In genomic region chr12:12723681-12724420, GRCh38 we compare ENCODE assay signal across 8 cellular contexts. TPM values are rescaled to one million over a fixed set of nuclear protein-coding genes. Genes with fewer than 3 reads are reported as not detected.
DNase-seq lines count a peak whose midpoint lies in the region; ATAC-seq and TF ChIP-seq lines count a peak whose summit lies in the region.

No MANE protein-coding gene starts in this region.

- no peak for ATAC-seq in HG03039 (IDR thresholded peaks at IDR 0.05; ENCODE audit: unreplicated experiment)

- in situ Hi-C loops in ACHN (cut with HindIII; ENCODE audit: low pct_ligation_motif_present, low pct_unique_long_range_greater_than_20kb, low sequenced_read_pairs) (no loop called here), HAP-1 (cut with MboI; ENCODE audit: low sequenced_read_pairs) (loop anchor here (25.0 kb wide), 1 partner anchor 1137 kb away; no protein-coding TSS in a partner anchor)

- H3K27ac ChIP-seq in cingulate gyrus (ENCODE audit: low read depth, low read length) = peak overlapping the region; percentile 97

- peaks cover 23% of the 10 kb centered on the region for H3K4me1 ChIP-seq in HAP-1

- no peaks in the 10 kb centered on the region for H3K27me3 ChIP-seq in HAP-1 (ENCODE audit: low read depth)

- intact Hi-C loops in lower leg skin (cut with DNase I; ENCODE audit: low total_unique reads) = loop anchor here (10.0 kb wide), 1 partner anchor 1999 kb away; the partner anchor contains the start of gene YBX3

- 1% methylated on average over 54 to 61 of the region's 89 CpGs for WGBS in lower leg skin, 2 donors

- no peak for TF ChIP-seq POLR2A in lower leg skin (IDR thresholded peaks at IDR 0.05)

- H3K4me3 ChIP-seq in HAP-1 (peak overlapping the region; percentile 72), lower leg skin (ENCODE audit: low read depth, poor library complexity, severe bottlenecking) (peak overlapping the region; percentile 67)

- peak; percentile 50 for DNase-seq in ACHN
- peak; percentile 9 to 54 for DNase-seq in HAP-1 (ENCODE audit: low spot score in 2 of 2)
- DNase-seq in UCSD-AML1 (lab: John Stamatoyannopoulos, UW; ENCODE audit: unreplicated experiment) = peak; percentile 58
- DNase-seq in lower leg skin (ENCODE audit: low spot score in 2 of 2) = peak in 1 of 2 donors; percentile 90
- peak; percentile 19 to 66 (median 42) for DNase-seq in stimulated activated naive CD4-positive, alpha-beta T cell (lab: John Stamatoyannopoulos, UW)
- DNase-seq in foreskin melanocyte = no peak

- no peaks in the 10 kb centered on the region for H3K9me3 ChIP-seq in HAP-1

- H3K36me3 ChIP-seq in HAP-1 (replicated peaks) = peaks cover 39% of the 10 kb centered on the region

- no peak for TF ChIP-seq CTCF in lower leg skin (IDR thresholded peaks at IDR 0.05)

RNA-seq across cellular contexts. Expression of gene CDKN1B, which starts 6.7 kb away (rescaled TPM):
- 100 to 1,000 TPM in 3 of 4 donors, 10 to 100 TPM in 1; 74.3 to 104 (median 101) TPM for total RNA-seq in lower leg skin

RNA-seq across cellular contexts. Expression of gene GPR19, which starts 27.9 kb away (rescaled TPM):
- under 1 TPM in 1 of 4 donors, not detected in 3; 0.13 TPM for total RNA-seq in lower leg skin
